In genomic region chr16:4307215-4308037, GRCh38 we compare ENCODE assay signal across 1 cellular context.
TF ChIP-seq lines count a peak whose summit lies in the region.

No MANE protein-coding gene starts in this region.

TF ChIP-seq in HepG2, 621 proteins besides CTCF, POLR2A, EP300 and RAD21 (continued from another document and continues in another):
- no peak for TF ChIP-seq TIGD3 (CRISPR knock-in tag; IDR thresholded peaks at IDR 0.05; ENCODE audit: borderline replicate concordance)
- no peak for TF ChIP-seq ZNF564 (CRISPR knock-in tag; IDR thresholded peaks at IDR 0.05)
- TF ChIP-seq MAF1 (CRISPR knock-in tag; IDR thresholded peaks at IDR 0.05; ENCODE audit: borderline replicate concordance): no peak
- TF ChIP-seq YY1 (IDR thresholded peaks at IDR 0.05; ENCODE audit: insufficient read depth, insufficient replicate concordance, low read depth, low read length): peak; percentile 38
- peak; percentile 53; the same call in 1 of the 2 replicates for TF ChIP-seq POLR2G (IDR thresholded peaks at IDR 0.05; ENCODE audit: low read depth, low read length)
- TF ChIP-seq KLF11 (CRISPR knock-in tag; IDR thresholded peaks at IDR 0.05): no peak
- no peak for TF ChIP-seq RFXANK (CRISPR knock-in tag; IDR thresholded peaks at IDR 0.05)
- TF ChIP-seq ZNF414 (CRISPR knock-in tag; IDR thresholded peaks at IDR 0.05): no peak
- TF ChIP-seq ZNF570 (CRISPR knock-in tag; IDR thresholded peaks at IDR 0.05; ENCODE audit: borderline replicate concordance): no peak
- no peak for TF ChIP-seq ZBTB46 (CRISPR knock-in tag; IDR thresholded peaks at IDR 0.05; ENCODE audit: borderline replicate concordance)
- peak; percentile 70 for TF ChIP-seq GATAD1 (CRISPR knock-in tag; IDR thresholded peaks at IDR 0.05)
- TF ChIP-seq HDAC2 (CRISPR knock-in tag; IDR thresholded peaks at IDR 0.05): no peak
- peak; percentile 31; the same call in 1 of the 2 replicates for TF ChIP-seq IKZF5 (CRISPR knock-in tag; IDR thresholded peaks at IDR 0.05)
- TF ChIP-seq ELF3 (CRISPR knock-in tag; IDR thresholded peaks at IDR 0.05): peak; percentile 42; the same call in 1 of the 2 replicates
- peak; percentile 54; the same call in 1 of the 2 replicates for TF ChIP-seq ZBTB7B (CRISPR knock-in tag; IDR thresholded peaks at IDR 0.05)
- peak; percentile 53; the same call in 1 of the 2 replicates for TF ChIP-seq PHF8 (CRISPR knock-in tag; IDR thresholded peaks at IDR 0.05)
- no peak for TF ChIP-seq ZNF121 (CRISPR knock-in tag; IDR thresholded peaks at IDR 0.05)
- TF ChIP-seq ZSCAN25 (CRISPR knock-in tag; IDR thresholded peaks at IDR 0.05): no peak
- TF ChIP-seq ZBTB25 (CRISPR knock-in tag; IDR thresholded peaks at IDR 0.05): peak; percentile 15; the same call in 1 of the 2 replicates
- TF ChIP-seq ZNF574 (CRISPR knock-in tag; IDR thresholded peaks at IDR 0.05): peak; percentile 13; the same call in 1 of the 2 replicates
- TF ChIP-seq FOXO4 (CRISPR knock-in tag; conservative IDR thresholded peaks at IDR 0.05): no peak
- TF ChIP-seq SNRNP70 (IDR thresholded peaks at IDR 0.05; ENCODE audit: low read depth, low read length): no peak
- no peak for TF ChIP-seq SIN3B (IDR thresholded peaks at IDR 0.05; ENCODE audit: low read length)
- 0 out of 2 replicates have a peak, but pooled peaks have one; percentile 53 for TF ChIP-seq ZNF543 (CRISPR knock-in tag; IDR thresholded peaks at IDR 0.05)
- 0 out of 2 replicates have a peak, but pooled peaks have one; percentile 27 for TF ChIP-seq ERF (CRISPR knock-in tag; IDR thresholded peaks at IDR 0.05)
- no peak for TF ChIP-seq SOX13 (IDR thresholded peaks at IDR 0.05)
- TF ChIP-seq SOX13 (CRISPR knock-in tag; conservative IDR thresholded peaks at IDR 0.05 in 1 of 2, IDR thresholded peaks at IDR 0.05 in 1 of 2): no peak
- TF ChIP-seq FOXA3 (CRISPR knock-in tag; IDR thresholded peaks at IDR 0.05): peak; percentile 18; the same call in 1 of the 2 replicates
- TF ChIP-seq ELF1 (CRISPR knock-in tag; IDR thresholded peaks at IDR 0.05): 0 out of 2 replicates have a peak, but pooled peaks have one; percentile 20
- no peak for TF ChIP-seq JARID2 (CRISPR knock-in tag; IDR thresholded peaks at IDR 0.05; ENCODE audit: insufficient replicate concordance)
- TF ChIP-seq POLR2AphosphoS5 (IDR thresholded peaks at IDR 0.05; ENCODE audit: low read depth, low read length): peak; percentile 40
- TF ChIP-seq AGO2 (optimal IDR thresholded peaks at IDR 0.05; ENCODE audit: low read depth, low read length): no peak
- no peak for TF ChIP-seq STAT5B (CRISPR knock-in tag; IDR thresholded peaks at IDR 0.05)
- TF ChIP-seq GABPB1 (CRISPR knock-in tag; IDR thresholded peaks at IDR 0.05): peak; percentile 86; the same call in 1 of the 2 replicates
- TF ChIP-seq TEAD2 (CRISPR knock-in tag; IDR thresholded peaks at IDR 0.05): no peak
- no peak for TF ChIP-seq ZNF142 (CRISPR knock-in tag; IDR thresholded peaks at IDR 0.05)
- TF ChIP-seq NFYC (CRISPR knock-in tag; IDR thresholded peaks at IDR 0.05): no peak
- no peak for TF ChIP-seq ZNF232 (CRISPR knock-in tag; IDR thresholded peaks at IDR 0.05; ENCODE audit: borderline replicate concordance)
- no peak for TF ChIP-seq ASH2L (IDR thresholded peaks at IDR 0.05; ENCODE audit: insufficient read length, low read depth, low read length)
- no peak for TF ChIP-seq SMC3 (IDR thresholded peaks at IDR 0.05; ENCODE audit: low read length)
- no peak for TF ChIP-seq TCF12 (IDR thresholded peaks at IDR 0.05)
- TF ChIP-seq TCF12 (CRISPR knock-in tag; IDR thresholded peaks at IDR 0.05): 0 out of 2 replicates have a peak, but pooled peaks have one; percentile 40
- peak; percentile 84; the same call in 1 of the 2 replicates for TF ChIP-seq NR2C2 (CRISPR knock-in tag; IDR thresholded peaks at IDR 0.05; ENCODE audit: borderline replicate concordance)
- TF ChIP-seq PCBP1 (IDR thresholded peaks at IDR 0.05; ENCODE audit: borderline replicate concordance, low read depth, low read length): no peak
- TF ChIP-seq ZNF816 (CRISPR knock-in tag; IDR thresholded peaks at IDR 0.05; ENCODE audit: borderline replicate concordance): no peak
- peak; percentile 98 for TF ChIP-seq PATZ1 (CRISPR knock-in tag; IDR thresholded peaks at IDR 0.05)
- 0 out of 2 replicates have a peak, but pooled peaks have one; percentile 37 for TF ChIP-seq SNAI1 (CRISPR knock-in tag; IDR thresholded peaks at IDR 0.05; ENCODE audit: borderline replicate concordance)
